8 cellular contexts compared by ENCODE assay signal in the genomic region with DNA sequence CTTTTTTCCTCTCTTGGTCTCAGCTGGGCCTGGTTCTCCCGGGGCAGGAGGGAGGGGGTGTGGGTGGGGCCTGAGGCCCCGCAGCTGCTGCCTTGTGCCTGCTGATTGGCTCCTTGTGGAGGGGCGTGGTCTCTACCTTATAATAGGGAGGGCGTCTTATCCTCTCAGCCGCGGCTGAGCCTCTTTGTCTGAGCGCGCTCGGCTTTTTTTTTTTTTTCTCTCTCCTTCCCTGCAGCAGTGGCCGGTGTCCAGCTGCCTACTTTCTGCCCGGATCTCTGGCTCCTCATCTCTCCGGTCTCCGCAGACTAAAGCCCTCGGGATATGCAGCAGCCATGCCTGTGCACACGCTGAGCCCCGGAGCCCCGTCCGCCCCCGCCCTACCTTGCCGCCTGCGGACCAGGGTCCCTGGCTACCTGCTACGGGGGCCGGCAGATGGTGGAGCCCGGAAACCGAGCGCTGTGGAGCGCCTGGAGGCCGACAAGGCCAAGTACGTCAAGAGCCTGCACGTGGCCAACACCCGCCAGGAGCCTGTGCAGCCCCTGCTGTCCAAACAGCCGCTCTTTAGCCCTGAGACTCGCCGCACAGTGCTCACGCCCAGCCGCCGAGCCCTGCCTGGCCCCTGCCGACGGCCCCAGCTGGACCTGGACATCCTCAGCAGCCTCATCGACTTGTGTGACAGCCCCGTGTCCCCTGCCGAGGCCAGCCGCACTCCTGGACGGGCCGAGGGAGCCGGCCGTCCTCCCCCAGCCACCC. TPM values are rescaled to one million over a fixed set of nuclear protein-coding genes. Genes with fewer than 3 reads are reported as not detected.
DNase-seq lines count a peak whose midpoint lies in the region; ATAC-seq, FAIRE-seq and TF ChIP-seq lines count a peak whose summit lies in the region.

No MANE protein-coding gene starts in this region.

- H3K4me3 ChIP-seq in BLaER1 treated with 17β-estradiol and CSF1 and Interleukin-3, amounts not matched to agents 10 nM and 100 nM: peak overlapping the region; percentile 47 to 87 (median 72)
- peak overlapping the region in 2 of 3 experiments; percentile 11 to 29 for H3K4me3 ChIP-seq in endothelial cell of umbilical vein (replicated peaks in 1 of 3; ENCODE audit: insufficient read depth in 1 of 3, low read depth in 1 of 3, low read length in 3 of 3)

- dilution Hi-C loops in endothelial cell of umbilical vein (cut with MboI; ENCODE audit: extremely low pct_ligation_motif_present, low sequenced_read_pairs): no loop called here

- ATAC-seq in GM19395 (IDR thresholded peaks at IDR 0.05; ENCODE audit: unreplicated experiment) (peak; percentile 94), HG03469 (IDR thresholded peaks at IDR 0.05; ENCODE audit: unreplicated experiment) (peak; percentile 85)

- peaks cover 0 to 36% (median 0%) of the 10 kb centered on the region in 11 experiments; a peak in 8 of 22 replicates for H3K36me3 ChIP-seq in BLaER1 treated with 17β-estradiol and CSF1 and Interleukin-3, amounts not matched to agents 10 nM and 100 nM
- no peaks in the 10 kb centered on the region for H3K36me3 ChIP-seq in endothelial cell of umbilical vein (ENCODE audit: control insufficient read depth in 2 of 2, extremely low read depth in 1 of 2, insufficient read depth in 2 of 2, low read length in 2 of 2)

- no peaks in the 10 kb centered on the region for H3K27me3 ChIP-seq in BLaER1 treated with 17β-estradiol and CSF1 and Interleukin-3, amounts not matched to agents 10 nM and 100 nM
- no peaks in the 10 kb centered on the region for H3K27me3 ChIP-seq in endothelial cell of umbilical vein (ENCODE audit: control insufficient read depth in 2 of 2, insufficient read depth in 2 of 2, low read length in 2 of 2)

- peaks cover 35% of the 10 kb centered on the region for H3K79me2 ChIP-seq in endothelial cell of umbilical vein (ENCODE audit: control insufficient read depth, insufficient read depth, low read length)

- H3K27ac ChIP-seq in BLaER1 treated with 17β-estradiol and CSF1 and Interleukin-3, amounts not matched to agents 10 nM and 100 nM: peak overlapping the region; percentile 46 to 81 (median 78); a peak in 21 of 22 replicates
- H3K27ac ChIP-seq in endothelial cell of umbilical vein (ENCODE audit: insufficient read depth, low read depth, low read length): no peak overlapping the region

- H3K4me1 ChIP-seq in BLaER1 treated with 17β-estradiol and CSF1 and Interleukin-3, amounts not matched to agents 10 nM and 100 nM: peaks cover 60 to 83% (median 73%) of the 10 kb centered on the region in 10 experiments
- H3K4me1 ChIP-seq in endothelial cell of umbilical vein (ENCODE audit: control insufficient read depth, extremely low read depth, insufficient read depth, low read length): peaks cover 28% of the 10 kb centered on the region

- peak; percentile 88 for FAIRE-seq in endothelial cell of umbilical vein (lab: Jason Lieb, UNC)

- peaks cover 19 to 92% (median 61%) of the 10 kb centered on the region in 11 experiments; a peak in 21 of 22 replicates for H4K20me1 ChIP-seq in BLaER1 treated with 17β-estradiol and CSF1 and Interleukin-3, amounts not matched to agents 10 nM and 100 nM
- H4K20me1 ChIP-seq in endothelial cell of umbilical vein (replicated peaks; ENCODE audit: control insufficient read depth, extremely low read depth, insufficient read depth, low read length): no peaks in the 10 kb centered on the region

- no TSS peak for BruUV-seq in endothelial cell of umbilical vein (replicated peaks; lab: Mats Ljungman, UMichigan)

- peak overlapping the region; percentile 61 for H2AFZ ChIP-seq in endothelial cell of umbilical vein (ENCODE audit: low read depth, low read length)

- peak overlapping the region; percentile 90 to 100 (median 100) for H3K4me2 ChIP-seq in BLaER1 treated with 17β-estradiol and CSF1 and Interleukin-3, amounts not matched to agents 10 nM and 100 nM
- H3K4me2 ChIP-seq in endothelial cell of umbilical vein (ENCODE audit: insufficient read depth, low read length): peak overlapping the region; percentile 30

- H3K9ac ChIP-seq in BLaER1 treated with 17β-estradiol and CSF1 and Interleukin-3, amounts not matched to agents 10 nM and 100 nM: peak overlapping the region; percentile 72 to 87 (median 82)
- H3K9ac ChIP-seq in endothelial cell of umbilical vein (replicated peaks; ENCODE audit: extremely low read depth, insufficient read depth, low read length): no peak overlapping the region

- intact Hi-C loops in endothelial cell of umbilical vein (cut with micrococcal nuclease): loop anchor here (1.0 to 5.0 kb wide), 3 partner anchors 11 to 38 kb away; a partner anchor contains a TSS

- no peak for TF ChIP-seq CTCF in endothelial cell of umbilical vein (IDR thresholded peaks at IDR 0.05; ENCODE audit: extremely low read depth in 1 of 2, insufficient read depth in 1 of 2, low read depth in 1 of 2, low read length in 2 of 2)

- TF ChIP-seq POLR2A in endothelial cell of umbilical vein (IDR thresholded peaks at IDR 0.05; ENCODE audit: low read depth, low read length): no peak

- no peaks in the 10 kb centered on the region for H3K9me3 ChIP-seq in BLaER1 treated with 17β-estradiol and CSF1 and Interleukin-3, amounts not matched to agents 10 nM and 100 nM (replicated peaks in 1 of 11)
- no peaks in the 10 kb centered on the region for H3K9me3 ChIP-seq in endothelial cell of umbilical vein (replicated peaks; ENCODE audit: control insufficient read depth, insufficient read depth, low read length)

- POLR2A ChIA-PET in endothelial cell of umbilical vein (lab: Charles Lee): interaction anchor here (0.6 to 0.7 kb wide), 2 partner anchors 313 to 906 kb away, joined by 3 to 8 read pairs; no protein-coding TSS in a partner anchor

- no peaks in the 10 kb centered on the region for H3K9me1 ChIP-seq in endothelial cell of umbilical vein (replicated peaks; ENCODE audit: control insufficient read depth, extremely low read depth, insufficient read depth, low read length)

- CTCF ChIA-PET in endothelial cell of umbilical vein (lab: Charles Lee): interaction anchor here (0.8 to 1.6 kb wide), 4 partner anchors 10 to 26 kb away, joined by 3 to 11 read pairs (median 6); a partner anchor contains a TSS

- DNase-seq in NCI-H82 (lab: John Stamatoyannopoulos, UW): peak; percentile 99
- peak; percentile 76 for DNase-seq in activated CD8-positive, alpha-beta memory T cell treated with anti-CD3 and anti-CD28 coated beads, Interleukin-2, amount 50 U/mL, for 24 hours (ENCODE audit: extremely low read depth)
- DNase-seq in endothelial cell of umbilical vein (ENCODE audit: low read depth, low spot score): peak; percentile 88
- peak; percentile 54 for DNase-seq in middle frontal gyrus (ENCODE audit: extremely low spot score, low spot score)
- peak; percentile 75 to 89 for DNase-seq in stimulated activated CD8-positive, alpha-beta memory T cell treated with anti-CD3 and anti-CD28 coated beads, Interleukin-15, amount 100 ng/mL, for 4 hours (ENCODE audit: low read depth in 2 of 2)

TF ChIP-seq in endothelial cell of umbilical vein, 7 proteins besides CTCF, POLR2A, EP300 and RAD21:
- TF ChIP-seq, protein P1, sequence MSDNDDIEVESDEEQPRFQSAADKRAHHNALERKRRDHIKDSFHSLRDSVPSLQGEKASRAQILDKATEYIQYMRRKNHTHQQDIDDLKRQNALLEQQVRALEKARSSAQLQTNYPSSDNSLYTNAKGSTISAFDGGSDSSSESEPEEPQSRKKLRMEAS (IDR thresholded peaks at IDR 0.05; ENCODE audit: insufficient read depth, insufficient read length): no peak
- TF ChIP-seq POLR2AphosphoS5 (IDR thresholded peaks at IDR 0.05; ENCODE audit: insufficient read depth, low read depth, low read length): no peak
- no peak for TF ChIP-seq EZH2 (IDR thresholded peaks at IDR 0.05; ENCODE audit: borderline replicate concordance, low read depth, low read length, severe bottlenecking)
- TF ChIP-seq GATA2 (IDR thresholded peaks at IDR 0.05; ENCODE audit: insufficient read depth, insufficient read length, low read depth, low read length): no peak
- no peak for TF ChIP-seq FOS (IDR thresholded peaks at IDR 0.05; ENCODE audit: borderline replicate concordance, insufficient read depth, low read length)
- no peak for TF ChIP-seq JUN (IDR thresholded peaks at IDR 0.05; ENCODE audit: borderline replicate concordance, insufficient read depth, insufficient read length, low read depth)
- TF ChIP-seq MYC (IDR thresholded peaks at IDR 0.05; ENCODE audit: low read depth, low read length): no peak

RNA-seq across cellular contexts. Expression of a gene that starts 11.1 kb away (rescaled TPM):
- total RNA-seq in endothelial cell of umbilical vein: 4.6 and 5.8 TPM in 2 replicates
- polyA plus RNA-seq in endothelial cell of umbilical vein: 5.4 and 7.2 TPM in 2 replicates
- polyA plus RNA-seq in endothelial cell of umbilical vein (2011; cell fraction: cytosol; rRNA removed): 4.5 and 4.7 TPM in 2 replicates
- polyA plus RNA-seq in endothelial cell of umbilical vein (2011; cell fraction: nucleus; rRNA removed): 3.6 and 3.9 TPM in 2 replicates
- polyA plus RNA-seq in endothelial cell of umbilical vein (2012): 5.2 and 5.8 TPM in 2 replicates
- polyA minus RNA-seq in endothelial cell of umbilical vein: 2.5 and 3.5 TPM in 2 replicates
- polyA minus RNA-seq in endothelial cell of umbilical vein (2011; cell fraction: cytosol; rRNA and poly(A)+ RNA removed): 1.5 TPM
- 1.3 and 2.1 TPM in 2 replicates for polyA minus RNA-seq in endothelial cell of umbilical vein (2011; cell fraction: nucleus; rRNA and poly(A)+ RNA removed)
